ENCODE assay signal across 1 cellular context in genomic region chr1:32250893-32251716, GRCh38.
TF ChIP-seq lines count a peak whose summit lies in the region.

TSS of gene LCK (plus strand) at chr1:32251265. CDS start at chr1:32274330, 23,065 bp downstream.

TF ChIP-seq in IMR-90, 13 proteins besides CTCF, POLR2A, EP300 and RAD21 (continued from another document):
- TF ChIP-seq MXI1 (IDR thresholded peaks at IDR 0.05; ENCODE audit: borderline replicate concordance, low read depth, low read length) (no peak), MAZ (IDR thresholded peaks at IDR 0.05; ENCODE audit: borderline replicate concordance, low read depth, low read length) (no peak), USF2 (IDR thresholded peaks at IDR 0.05; ENCODE audit: low read depth, low read length) (no peak), CHD1 (IDR thresholded peaks at IDR 0.05; ENCODE audit: low read depth, low read length) (no peak)
TF ChIP-seq in IMR-90: peak in this region for 0.
